22 cellular contexts compared by ENCODE assay signal in the genomic region with DNA sequence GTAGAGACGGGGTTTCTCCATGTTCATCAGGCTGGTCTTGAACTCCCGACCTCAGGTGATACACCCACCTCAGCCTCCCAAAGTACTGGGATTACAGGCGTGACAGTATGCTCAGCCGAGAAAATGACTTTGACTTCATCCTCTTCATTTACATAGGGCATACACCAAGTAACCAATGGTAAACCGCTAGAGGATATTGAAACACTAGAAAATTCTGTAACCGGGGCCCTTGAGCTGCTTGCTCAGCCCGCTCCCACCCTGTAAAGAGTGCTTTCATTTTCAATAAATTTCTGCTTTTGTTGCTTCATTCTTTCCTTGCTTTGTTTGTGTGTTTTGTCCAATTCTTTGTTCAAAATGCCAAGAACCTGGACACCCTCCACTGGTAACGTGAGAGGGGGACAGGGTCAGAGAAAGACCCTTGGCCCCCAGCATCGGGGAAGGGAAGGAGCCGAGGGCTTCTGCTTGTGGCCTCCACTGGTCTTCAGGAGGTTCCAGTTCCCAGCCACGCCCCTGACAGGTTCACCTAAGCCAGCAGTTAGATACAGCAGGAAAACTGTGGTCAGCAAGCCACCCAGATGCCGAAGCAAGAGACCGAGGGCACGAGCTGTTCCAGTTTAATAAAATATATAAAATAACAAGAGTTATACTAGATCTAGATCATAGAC. TPM values are rescaled to one million over a fixed set of nuclear protein-coding genes. Genes with fewer than 3 reads are reported as not detected.
DNase-seq lines count a peak whose midpoint lies in the region; ATAC-seq and TF ChIP-seq lines count a peak whose summit lies in the region.
"Not testable (repeated sequence)": the region's sequence is repeated elsewhere in the genome, so short reads cannot be mapped to it uniquely, and the experiment has no call there.
"Had no signal": no experiment of that assay in that cellular context is flagged by ENCODE, and none has a peak within 500 bp of the region (broad histone marks: within the 10 kb centered on the region; RNA-seq: fewer than 3 reads in every experiment).

No MANE protein-coding gene starts in this region.

- DNase-seq in GM06990 (ENCODE audit: extremely low read depth, insufficient read length); OCI-LY7 (ENCODE audit: low spot score): not testable (repeated sequence)
- peak; percentile 76 for DNase-seq in GM20000 (ENCODE audit: low spot score)
- peak; percentile 41 for DNase-seq in chondrocyte (ENCODE audit: low spot score)
- DNase-seq in sigmoid colon, result peak; percentile 34

- H3K4me1 Mint-ChIP-seq in chondrocyte (ENCODE audit: low read depth), result not testable (repeated sequence)

- TF ChIP-seq CTCF in GM06990 (IDR thresholded peaks at IDR 0.05; ENCODE audit: insufficient read depth, low read length, poor library complexity, severe bottlenecking); GM20000 (IDR thresholded peaks at IDR 0.05; ENCODE audit: extremely low read depth, missing control alignments); OCI-LY7 (conservative IDR thresholded peaks at IDR 0.05; ENCODE audit: low read length); chondrocyte (IDR thresholded peaks at IDR 0.05); sigmoid colon (IDR thresholded peaks at IDR 0.05): not testable (repeated sequence)

- H3K4me2 ChIP-seq in OCI-LY7 (ENCODE audit: low read length), result peak overlapping the region; percentile 34; the same call in 1 of the 2 replicates

- TF ChIP-seq POLR2A in sigmoid colon (IDR thresholded peaks at IDR 0.05), result not testable (repeated sequence)

- not testable (repeated sequence) for H3K4me3 Mint-ChIP-seq in chondrocyte (ENCODE audit: unreplicated experiment)

- not testable (repeated sequence) for BruUV-seq in OCI-LY7 (replicated peaks; lab: Mats Ljungman, UMichigan)

- not testable (repeated sequence) for H4K20me1 ChIP-seq in OCI-LY7 (ENCODE audit: insufficient read depth, low read length)

- H3K79me2 ChIP-seq in OCI-LY7 (ENCODE audit: insufficient read depth, low read depth, low read length), result not testable (repeated sequence)

- CTCF ChIA-PET in OCI-LY7 (lab: Charles Lee; ENCODE audit: unreplicated experiment), result interaction anchor here (0.6 kb wide), 1 partner anchor 152 kb away, joined by 3 read pairs; no protein-coding TSS in a partner anchor

- H3K27me3 ChIP-seq in GM06990 (replicated peaks; ENCODE audit: control insufficient read depth, insufficient read depth, low read length), result not testable (repeated sequence)
- H3K27me3 ChIP-seq in sigmoid colon, result peaks cover 11 to 55% (median 36%) of the 10 kb centered on the region in 3 donors

- not testable (repeated sequence) for TF ChIP-seq EP300 in sigmoid colon (IDR thresholded peaks at IDR 0.05)

- not testable (repeated sequence) for H3K9me2 ChIP-seq in OCI-LY7 (ENCODE audit: insufficient read depth, low read length)

- H3K4me3 ChIP-seq in GM06990 (replicated peaks; ENCODE audit: low read depth, low read length) (peak overlapping the region; percentile 43), OCI-LY7 (ENCODE audit: low read depth, low read length, poor library complexity, severe bottlenecking) (peak overlapping the region; percentile 5)
- not testable (repeated sequence) for H3K4me3 ChIP-seq in sigmoid colon

- H3K9me3 ChIP-seq in OCI-LY7 (ENCODE audit: low read length); sigmoid colon: not testable (repeated sequence)

- POLR2A ChIA-PET in OCI-LY7 (lab: Charles Lee), result not testable (repeated sequence)

- not testable (repeated sequence) for H3K36me3 Mint-ChIP-seq in chondrocyte (ENCODE audit: low read depth)

- not testable (repeated sequence) for H3K9me3 Mint-ChIP-seq in chondrocyte (ENCODE audit: low read depth)

- intact Hi-C loops in OCI-LY7 (cut with micrococcal nuclease; ENCODE audit: unreplicated experiment); sigmoid colon (cut with DNase I): not testable (repeated sequence)

- H3K27me3 Mint-ChIP-seq in chondrocyte (ENCODE audit: low read depth), result peaks cover 16% of the 10 kb centered on the region

- H3K4me1 ChIP-seq in OCI-LY7 (ENCODE audit: insufficient read depth, low read length, poor library complexity, severe bottlenecking), result peaks cover 10% of the 10 kb centered on the region
- not testable (repeated sequence) for H3K4me1 ChIP-seq in sigmoid colon

- H3K27ac Mint-ChIP-seq in chondrocyte (ENCODE audit: unreplicated experiment), result not testable (repeated sequence)

- ATAC-seq in GM18520 (IDR thresholded peaks at IDR 0.05; ENCODE audit: unreplicated experiment), result peak; percentile 43
- ATAC-seq in HG02678 (IDR thresholded peaks at IDR 0.05; ENCODE audit: unreplicated experiment), result peak; percentile 65
- ATAC-seq in HG03460 (IDR thresholded peaks at IDR 0.05; ENCODE audit: unreplicated experiment), result peak; percentile 56

- not testable (repeated sequence) for H3K27ac ChIP-seq in OCI-LY7 (ENCODE audit: low read depth, low read length, poor library complexity, severe bottlenecking); sigmoid colon

- H2AFZ ChIP-seq in OCI-LY7 (ENCODE audit: low read length), result not testable (repeated sequence)

- WGBS in sigmoid colon, 2 donors, result 42 to 74% methylated on average over 14 of the region's 14 CpGs

- H3K36me3 ChIP-seq in GM06990 (ENCODE audit: control insufficient read depth, insufficient read depth, low read length); OCI-LY7 (ENCODE audit: insufficient read depth, low read length); sigmoid colon: not testable (repeated sequence)

RNA-seq across cellular contexts. Expression of gene LCN15, which starts 1.6 kb away (rescaled TPM):
- total RNA-seq in OCI-LY7 (2014; rRNA removed; shearing (Covaris generic)), result not detected in 2 replicates
- total RNA-seq in OCI-LY7 (2022) (not detected in 2 replicates), chondrocyte (not detected in 3 replicates), sigmoid colon (not detected)
- polyA plus RNA-seq in sigmoid colon, result 1 to 10 TPM in 2 of 3 donors, under 1 TPM in 1; 0.70 to 9.0 (median 6.6) TPM
- total RNA-seq: activated CD4-positive, alpha-beta T cell treated with anti-CD3 and anti-CD28 coated beads, Interleukin-2, amount 10 ng/mL, durations not matched to agents 24 days and 14 days; activated T-helper 2 cell treated with anti-CD3 and anti-CD28 coated beads, Interferon-gamma antibody, Interleukin-2, Interleukin-4, amounts not matched to agents 10 μg/mL and 5 μg/mL and 100 μg/mL, durations not matched to agents 14 hours and 24 hours and 36 hours; body of pancreas; CD8-positive, alpha-beta memory T cell; esophagus muscularis mucosa; gastrocnemius medialis; HT-29; lung microvascular endothelial cell; occipital lobe; renal cortical epithelial cell; SJCRH30; stomach had no signal
- polyA plus RNA-seq: CD8-positive, alpha-beta memory T cell; keratinocyte; stomach had no signal

RNA-seq across cellular contexts. Expression of gene LCN8, which starts 7.8 kb away (rescaled TPM):
- total RNA-seq in OCI-LY7 (2014; rRNA removed; shearing (Covaris generic)), result not detected in 2 replicates
- total RNA-seq in OCI-LY7 (2022) (not detected in 2 replicates), chondrocyte (not detected in 3 replicates), sigmoid colon (not detected)
- under 1 TPM in 1 of 3 donors, not detected in 2; 0.04 TPM for polyA plus RNA-seq in sigmoid colon
- total RNA-seq: activated CD4-positive, alpha-beta T cell treated with anti-CD3 and anti-CD28 coated beads, Interleukin-2, amount 10 ng/mL, durations not matched to agents 24 days and 14 days; activated T-helper 2 cell treated with anti-CD3 and anti-CD28 coated beads, Interferon-gamma antibody, Interleukin-2, Interleukin-4, amounts not matched to agents 10 μg/mL and 5 μg/mL and 100 μg/mL, durations not matched to agents 14 hours and 24 hours and 36 hours; body of pancreas; CD8-positive, alpha-beta memory T cell; esophagus muscularis mucosa; gastrocnemius medialis; HT-29; lung microvascular endothelial cell; occipital lobe; renal cortical epithelial cell; SJCRH30; stomach; transverse colon had no signal
- polyA plus RNA-seq: CD8-positive, alpha-beta memory T cell; keratinocyte; stomach had no signal

RNA-seq across cellular contexts. Expression of gene LCN6, which starts 17.6 kb away (rescaled TPM):
- total RNA-seq in OCI-LY7 (2014; rRNA removed; shearing (Covaris generic)), result not detected in 2 replicates
- total RNA-seq in OCI-LY7 (2022), result not detected in 2 replicates
- not detected in 3 replicates for total RNA-seq in chondrocyte
- 10 to 100 TPM in 1 of 4 donors, 1 to 10 TPM in 3; 1.2 to 19.1 (median 8.1) TPM for total RNA-seq in sigmoid colon
- polyA plus RNA-seq in sigmoid colon, result 1 to 10 TPM; 2.3 to 5.9 (median 4.2) TPM
- total RNA-seq: activated CD4-positive, alpha-beta T cell treated with anti-CD3 and anti-CD28 coated beads, Interleukin-2, amount 10 ng/mL, durations not matched to agents 24 days and 14 days; activated T-helper 2 cell treated with anti-CD3 and anti-CD28 coated beads, Interferon-gamma antibody, Interleukin-2, Interleukin-4, amounts not matched to agents 10 μg/mL and 5 μg/mL and 100 μg/mL, durations not matched to agents 14 hours and 24 hours and 36 hours; body of pancreas; CD8-positive, alpha-beta memory T cell; HT-29; lung microvascular endothelial cell; occipital lobe; renal cortical epithelial cell; SJCRH30 had no signal
- polyA plus RNA-seq: CD8-positive, alpha-beta memory T cell; keratinocyte had no signal

RNA-seq across cellular contexts. Expression of gene LCN10, which starts 23.1 kb away (rescaled TPM):
- not detected in 2 replicates for total RNA-seq in OCI-LY7 (2014; rRNA removed; shearing (Covaris generic))
- total RNA-seq in OCI-LY7 (2022) (not detected in 2 replicates), chondrocyte (not detected in 3 replicates), sigmoid colon (1 to 10 TPM; 1.5 to 6.4 (median 2.1) TPM)
- 1 to 10 TPM; 1.2 to 9.2 (median 1.8) TPM for polyA plus RNA-seq in sigmoid colon
- total RNA-seq: HT-29, lung microvascular endothelial cell, occipital lobe, renal cortical epithelial cell, SJCRH30 had no signal
- polyA plus RNA-seq: keratinocyte had no signal

RNA-seq across cellular contexts. Expression of gene TMEM141, which starts 25.3 kb away (rescaled TPM):
- 61.9 and 70.2 TPM in 2 replicates for total RNA-seq in OCI-LY7 (2014; rRNA removed; shearing (Covaris generic))
- total RNA-seq in OCI-LY7 (2022), result 41.5 and 43.2 TPM in 2 replicates
- total RNA-seq in chondrocyte, result 31.2 to 40.0 TPM (median 32.5 TPM) in 3 replicates
- total RNA-seq in sigmoid colon, result 10 to 100 TPM; 37.5 to 84.7 (median 63.2) TPM
- 100 to 1,000 TPM; 345 to 629 (median 415) TPM for polyA plus RNA-seq in sigmoid colon
